ENCODE assay signal across 11 cellular contexts in genomic region chr5:150066901-150067396, GRCh38. TPM values are rescaled to one million over a fixed set of nuclear protein-coding genes. Genes with fewer than 3 reads are reported as not detected.
DNase-seq lines count a peak whose midpoint lies in the region; ATAC-seq, FAIRE-seq and TF ChIP-seq lines count a peak whose summit lies in the region.
"Had no signal": no experiment of that assay in that cellular context is flagged by ENCODE, and none has a peak within 500 bp of the region (broad histone marks: within the 10 kb centered on the region; RNA-seq: fewer than 3 reads in every experiment).

No MANE protein-coding gene starts in this region.

- H3K27ac Mint-ChIP-seq in activated CD4-positive, alpha-beta T cell treated with anti-CD3 and anti-CD28 coated beads for 36 hours: peak overlapping the region; percentile 45

- in situ Hi-C loops in astrocyte of the spinal cord (cut with HindIII; ENCODE audit: low sequenced_read_pairs): no loop called here

- H4K20me1 ChIP-seq in smooth muscle cell (ENCODE audit: low read depth): no peaks in the 10 kb centered on the region

- no peaks in the 10 kb centered on the region for H3K79me2 ChIP-seq in smooth muscle cell (ENCODE audit: low read depth)

- intact Hi-C loops in activated CD4-positive, alpha-beta T cell treated with anti-CD3 and anti-CD28 coated beads for 36 hours (cut with DNase I, micrococcal nuclease): no loop called here
- intact Hi-C loops in testis (cut with DNase I; ENCODE audit: low total_unique reads): no loop called here

- WGBS in smooth muscle cell (ENCODE audit: low lambda C conversion rate): 71% methylated on average over 2 of the region's 2 CpGs
- WGBS in testis, 2 donors: 81 to 96% methylated on average over 2 of the region's 2 CpGs

- TF ChIP-seq POLR2A in testis (IDR thresholded peaks at IDR 0.05): no peak

- POLR2A ChIA-PET in activated CD4-positive, alpha-beta T cell treated with anti-CD3 and anti-CD28 coated beads for 36 hours (lab: Charles Lee): interaction anchor here (0.6 kb wide), 1 partner anchor 62 kb away, joined by 3 read pairs; no protein-coding TSS in a partner anchor

- H3K36me3 ChIP-seq in smooth muscle cell (ENCODE audit: low read depth): no peaks in the 10 kb centered on the region
- no peaks in the 10 kb centered on the region for H3K36me3 ChIP-seq in testis (ENCODE audit: low read depth, missing control alignments)
- H3K36me3 ChIP-seq: adrenal gland had no signal

- ATAC-seq in activated CD4-positive, alpha-beta T cell treated with anti-CD3 and anti-CD28 coated beads for 36 hours: peak; percentile 96
- ATAC-seq in GM18502 (IDR thresholded peaks at IDR 0.05; ENCODE audit: poor library complexity, unreplicated experiment): no peak

- no peaks in the 10 kb centered on the region for H3K9me3 Mint-ChIP-seq in activated CD4-positive, alpha-beta T cell treated with anti-CD3 and anti-CD28 coated beads for 36 hours (ENCODE audit: low read depth)

- H2AFZ ChIP-seq in smooth muscle cell (ENCODE audit: low read depth): no peak overlapping the region

- peaks cover 23% of the 10 kb centered on the region for H3K4me1 ChIP-seq in smooth muscle cell (ENCODE audit: low read depth)
- H3K4me1 ChIP-seq in testis: no peaks in the 10 kb centered on the region

- H3K27me3 Mint-ChIP-seq in activated CD4-positive, alpha-beta T cell treated with anti-CD3 and anti-CD28 coated beads for 36 hours: no peaks in the 10 kb centered on the region

- H3K9ac ChIP-seq in smooth muscle cell (ENCODE audit: low read depth): peak overlapping the region; percentile 10

- H3K27ac ChIP-seq in smooth muscle cell (ENCODE audit: low read depth) (peak overlapping the region; percentile 76), testis (no peak overlapping the region)
- H3K27ac ChIP-seq: lower lobe of right lung had no signal

- peaks cover 7% of the 10 kb centered on the region for H3F3A ChIP-seq in smooth muscle cell (ENCODE audit: low read depth)

- DNase-seq in activated CD4-positive, alpha-beta T cell treated with anti-CD3 and anti-CD28 coated beads for 36 hours: no peak
- no peak for DNase-seq in activated CD4-positive, alpha-beta T cell treated with anti-CD3 and anti-CD28 coated beads, Interleukin-2, amount 50 U/mL, for 1 hour
- no peak for DNase-seq in HTR-8/SVneo (ENCODE audit: insufficient read length, low spot score)
- peak; percentile 56 for DNase-seq in astrocyte of the spinal cord (ENCODE audit: low read depth, low spot score)
- DNase-seq in smooth muscle cell (lab: John Stamatoyannopoulos, UW; ENCODE audit: unreplicated experiment): no peak
- DNase-seq in NCI-H345 (lab: John Stamatoyannopoulos, UW): no peak
- no peak for DNase-seq in testis
- DNase-seq: lower lobe of right lung had no signal

- H3K4me2 ChIP-seq in smooth muscle cell: peak overlapping the region; percentile 24

- CTCF ChIA-PET in activated CD4-positive, alpha-beta T cell treated with anti-CD3 and anti-CD28 coated beads for 36 hours (lab: Charles Lee): interaction anchor here (0.5 to 1.1 kb wide), 2 partner anchors 10 to 499 kb away, joined by 3 to 5 read pairs; no protein-coding TSS in a partner anchor

- no peak for TF ChIP-seq CTCF in astrocyte of the spinal cord (IDR thresholded peaks at IDR 0.05; ENCODE audit: low read depth, low read length)
- TF ChIP-seq CTCF in smooth muscle cell (IDR thresholded peaks at IDR 0.05; ENCODE audit: borderline replicate concordance, insufficient read depth, poor library complexity, severe bottlenecking): no peak
- TF ChIP-seq CTCF in testis (IDR thresholded peaks at IDR 0.05): no peak

- H3K27me3 ChIP-seq in smooth muscle cell (ENCODE audit: low read depth) (no peaks in the 10 kb centered on the region), testis (no peaks in the 10 kb centered on the region)
- H3K27me3 ChIP-seq: adrenal gland had no signal

- peaks cover 12% of the 10 kb centered on the region for H3K4me1 Mint-ChIP-seq in activated CD4-positive, alpha-beta T cell treated with anti-CD3 and anti-CD28 coated beads for 36 hours

- H3K4me3 ChIP-seq in astrocyte of the spinal cord (ENCODE audit: low read depth, low read length) (no peak overlapping the region), smooth muscle cell (no peak overlapping the region), testis (no peak overlapping the region)
- H3K4me3 ChIP-seq: adrenal gland, lower lobe of right lung had no signal

- H3K9me3 ChIP-seq in smooth muscle cell (replicated peaks; ENCODE audit: low read depth): no peaks in the 10 kb centered on the region
- no peaks in the 10 kb centered on the region for H3K9me3 ChIP-seq in testis
- H3K9me3 ChIP-seq: adrenal gland, lower lobe of right lung had no signal

- H3K4me3 Mint-ChIP-seq in activated CD4-positive, alpha-beta T cell treated with anti-CD3 and anti-CD28 coated beads for 36 hours: no peak overlapping the region

- H3K36me3 Mint-ChIP-seq in activated CD4-positive, alpha-beta T cell treated with anti-CD3 and anti-CD28 coated beads for 36 hours (ENCODE audit: low read depth): no peaks in the 10 kb centered on the region

- peak; percentile 63 for FAIRE-seq in HTR-8/SVneo (lab: Jason Lieb, UNC)
- FAIRE-seq: A204.1 had no signal

RNA-seq across cellular contexts. Expression of gene CSF1R, which starts 19.4 kb away (rescaled TPM):
- total RNA-seq in activated CD4-positive, alpha-beta T cell treated with anti-CD3 and anti-CD28 coated beads for 36 hours: under 1 TPM; 0.41 to 0.76 TPM
- total RNA-seq in smooth muscle cell: 3.9 and 6.2 TPM in 2 replicates
- 2.2 and 12.9 TPM in 2 replicates for polyA plus RNA-seq in smooth muscle cell
- total RNA-seq in testis: 10 to 100 TPM in 1 of 2 donors, 1 to 10 TPM in 1; 4.3 to 15.7 TPM
- 25.4 TPM for polyA plus RNA-seq in testis (ENCODE audit: insufficient read depth, low read depth, low replicate concordance)
